1 cellular context compared by ENCODE assay signal in the genomic region with DNA sequence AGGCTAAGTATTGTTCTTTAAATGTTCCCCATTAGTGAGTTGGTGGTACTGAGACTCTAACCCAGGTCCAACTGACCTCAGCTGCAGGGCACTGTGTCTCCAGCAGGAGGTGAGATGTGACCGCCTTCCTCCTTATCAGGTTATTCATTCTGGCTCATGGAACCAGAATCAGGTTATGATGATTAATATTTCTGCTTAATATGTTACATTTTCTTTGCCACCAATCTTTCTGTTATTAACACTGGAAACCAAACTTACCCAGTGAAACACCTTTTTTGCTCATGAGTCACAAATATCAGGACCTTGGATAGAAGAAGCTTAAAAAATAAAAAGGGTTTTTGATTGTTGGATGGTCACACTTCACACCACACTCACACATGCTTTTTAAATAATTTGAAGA.
TF ChIP-seq lines count a peak whose summit lies in the region.

No MANE protein-coding gene starts in this region.

TF ChIP-seq in H1, 55 proteins besides CTCF, POLR2A, EP300 and RAD21:
- no peak for TF ChIP-seq HDAC2 (IDR thresholded peaks at IDR 0.05; ENCODE audit: borderline replicate concordance in 1 of 2, low read depth in 2 of 2, low read length in 2 of 2)
- TF ChIP-seq, protein P1, sequence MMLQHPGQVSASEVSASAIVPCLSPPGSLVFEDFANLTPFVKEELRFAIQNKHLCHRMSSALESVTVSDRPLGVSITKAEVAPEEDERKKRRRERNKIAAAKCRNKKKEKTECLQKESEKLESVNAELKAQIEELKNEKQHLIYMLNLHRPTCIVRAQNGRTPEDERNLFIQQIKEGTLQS (IDR thresholded peaks at IDR 0.05; ENCODE audit: insufficient read depth, low read depth, low read length): no peak
- TF ChIP-seq NANOG (IDR thresholded peaks at IDR 0.05; ENCODE audit: insufficient read depth, low read depth, low read length, poor library complexity, severe bottlenecking): no peak
- TF ChIP-seq SIX5 (IDR thresholded peaks at IDR 0.05; ENCODE audit: low read depth, low read length): no peak
- no peak for TF ChIP-seq BACH1 (IDR thresholded peaks at IDR 0.05; ENCODE audit: low read length)
- no peak for TF ChIP-seq JUND (IDR thresholded peaks at IDR 0.05; ENCODE audit: low read length)
- TF ChIP-seq SP2 (IDR thresholded peaks at IDR 0.05; ENCODE audit: low read length): no peak
- TF ChIP-seq TAF1 (IDR thresholded peaks at IDR 0.05; ENCODE audit: low read depth, low read length): no peak
- no peak for TF ChIP-seq E2F6 (IDR thresholded peaks at IDR 0.05)
- TF ChIP-seq FOSL1 (IDR thresholded peaks at IDR 0.05; ENCODE audit: insufficient read depth, low read depth, low read length): no peak
- TF ChIP-seq BRCA1 (IDR thresholded peaks at IDR 0.05; ENCODE audit: low read depth, low read length): no peak
- TF ChIP-seq, protein P2, sequence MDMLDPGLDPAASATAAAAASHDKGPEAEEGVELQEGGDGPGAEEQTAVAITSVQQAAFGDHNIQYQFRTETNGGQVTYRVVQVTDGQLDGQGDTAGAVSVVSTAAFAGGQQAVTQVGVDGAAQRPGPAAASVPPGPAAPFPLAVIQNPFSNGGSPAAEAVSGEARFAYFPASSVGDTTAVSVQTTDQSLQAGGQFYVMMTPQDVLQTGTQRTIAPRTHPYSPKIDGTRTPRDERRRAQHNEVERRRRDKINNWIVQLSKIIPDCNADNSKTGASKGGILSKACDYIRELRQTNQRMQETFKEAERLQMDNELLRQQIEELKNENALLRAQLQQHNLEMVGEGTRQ (IDR thresholded peaks at IDR 0.05; ENCODE audit: low read length): no peak
- no peak for TF ChIP-seq CBX5 (IDR thresholded peaks at IDR 0.05; ENCODE audit: low read depth, low read length)
- TF ChIP-seq POU5F1 (IDR thresholded peaks at IDR 0.05; ENCODE audit: low read depth, low read length): no peak
- no peak for TF ChIP-seq POLR2AphosphoS5 (IDR thresholded peaks at IDR 0.05; ENCODE audit: low read depth, low read length)
- TF ChIP-seq SIN3A (conservative IDR thresholded peaks at IDR 0.05 in 1 of 2, IDR thresholded peaks at IDR 0.05 in 1 of 2; ENCODE audit: low read depth in 1 of 2, low read length in 2 of 2): no peak
- no peak for TF ChIP-seq SRF (IDR thresholded peaks at IDR 0.05; ENCODE audit: low read depth, low read length)
